Comparison of ENCODE assay signal across 29 cellular contexts in genomic region chr17:82748756-82749155, GRCh38.
"Had no signal": no experiment of that assay in that cellular context is flagged by ENCODE, and none has a peak within 500 bp of the region (broad histone marks: within the 10 kb centered on the region; RNA-seq: fewer than 3 reads in every experiment).

No MANE protein-coding gene starts in this region.

- H3K27ac ChIP-seq: colonic mucosa, epithelial cell of prostate, esophagus squamous epithelium, gastrocnemius medialis, heart right ventricle, left ventricle myocardium inferior had no signal

- H3K9me3 ChIP-seq: colonic mucosa, esophagus squamous epithelium, gastrocnemius medialis had no signal

- DNase-seq: colonic mucosa; cortex of kidney; effector CD8-positive, alpha-beta T cell; effector memory CD8-positive, alpha-beta T cell; endodermal cell; erythroblast; esophagus squamous epithelium; foreskin fibroblast; foreskin melanocyte; gastrocnemius medialis; glutamatergic neuron; head of caudate nucleus; heart right ventricle; hippocampal formation; immature natural killer cell; islet precursor cell; kidney; kidney glomerular epithelial cell; left colon; left ventricle myocardium inferior; mammary epithelial cell; mesenchymal stem cell; naive B cell; naive thymus-derived CD8-positive, alpha-beta T cell had no signal

- H3K36me3 ChIP-seq: colonic mucosa, esophagus squamous epithelium had no signal

- H3K4me3 ChIP-seq: colonic mucosa, esophagus squamous epithelium, gastrocnemius medialis, heart right ventricle, left ventricle myocardium inferior, lung, mucosa of descending colon had no signal

- ATAC-seq: effector memory CD8-positive, alpha-beta T cell; esophagus mucosa; gastrocnemius medialis; heart right ventricle; left colon; left lobe of liver; mucosa of descending colon; naive thymus-derived CD8-positive, alpha-beta T cell had no signal

- H3K27me3 ChIP-seq: colonic mucosa, esophagus squamous epithelium, gastrocnemius medialis, heart right ventricle had no signal
